Comparison of ENCODE assay signal across 1 cellular context in genomic region chr16:27867122-27868110, GRCh38.
TF ChIP-seq lines count a peak whose summit lies in the region.

No MANE protein-coding gene starts in this region.

TF ChIP-seq in HepG2, 621 proteins besides CTCF, POLR2A, EP300 and RAD21 (continued from another document and continues in another):
- 0 out of 2 replicates have a peak, but pooled peaks have one; percentile 34 for TF ChIP-seq SNAPC4 (CRISPR knock-in tag; IDR thresholded peaks at IDR 0.05)
- 0 out of 2 replicates have a peak, but pooled peaks have one; percentile 19 for TF ChIP-seq ZNF350 (CRISPR knock-in tag; IDR thresholded peaks at IDR 0.05; ENCODE audit: borderline replicate concordance, low read depth)
- TF ChIP-seq ZNF547 (CRISPR knock-in tag; IDR thresholded peaks at IDR 0.05) = no peak
- TF ChIP-seq ZNF232 (CRISPR knock-in tag; IDR thresholded peaks at IDR 0.05; ENCODE audit: borderline replicate concordance) = no peak
- TF ChIP-seq ZNF430 (CRISPR knock-in tag; IDR thresholded peaks at IDR 0.05) = no peak
- no peak for TF ChIP-seq ZNF207 (IDR thresholded peaks at IDR 0.05; ENCODE audit: borderline replicate concordance)
- no peak for TF ChIP-seq CCDC6 (CRISPR knock-in tag; IDR thresholded peaks at IDR 0.05)
- no peak for TF ChIP-seq ZNF576 (CRISPR knock-in tag; IDR thresholded peaks at IDR 0.05)
- TF ChIP-seq HMGXB4 (CRISPR knock-in tag; IDR thresholded peaks at IDR 0.05; ENCODE audit: borderline replicate concordance in 1 of 2, low read depth in 1 of 2) = peak in 1 of 2 experiments; percentile 64; a peak in 1 of 4 replicates
- 0 out of 2 replicates have a peak, but pooled peaks have one; percentile 22 for TF ChIP-seq KAT8 (CRISPR knock-in tag; IDR thresholded peaks at IDR 0.05)
- peak; percentile 97 for TF ChIP-seq ZNF121 (CRISPR knock-in tag; IDR thresholded peaks at IDR 0.05)
- TF ChIP-seq ZNF558 (CRISPR knock-in tag; IDR thresholded peaks at IDR 0.05; ENCODE audit: borderline replicate concordance) = no peak
- TF ChIP-seq BRF2 (CRISPR knock-in tag; IDR thresholded peaks at IDR 0.05) = no peak
- peak; percentile 67 for TF ChIP-seq KLF12 (CRISPR knock-in tag; IDR thresholded peaks at IDR 0.05; ENCODE audit: borderline replicate concordance)
- TF ChIP-seq ARNTL (CRISPR knock-in tag; IDR thresholded peaks at IDR 0.05) = no peak
- no peak for TF ChIP-seq NONO (IDR thresholded peaks at IDR 0.05)
- TF ChIP-seq NONO (CRISPR knock-in tag; conservative IDR thresholded peaks at IDR 0.05) = no peak
- no peak for TF ChIP-seq TEAD2 (CRISPR knock-in tag; IDR thresholded peaks at IDR 0.05)
- TF ChIP-seq HNRNPL (IDR thresholded peaks at IDR 0.05; ENCODE audit: low read depth, low read length) = no peak
- no peak for TF ChIP-seq ZNF580 (CRISPR knock-in tag; IDR thresholded peaks at IDR 0.05; ENCODE audit: borderline replicate concordance, low read depth)
- TF ChIP-seq NCOA2 (CRISPR knock-in tag; IDR thresholded peaks at IDR 0.05) = no peak
- no peak for TF ChIP-seq HDAC2 (CRISPR knock-in tag; IDR thresholded peaks at IDR 0.05)
- no peak for TF ChIP-seq ESRRA (CRISPR knock-in tag; IDR thresholded peaks at IDR 0.05; ENCODE audit: low read depth)
- TF ChIP-seq SIX1 (CRISPR knock-in tag; IDR thresholded peaks at IDR 0.05; ENCODE audit: borderline replicate concordance) = no peak
- TF ChIP-seq NFATC3 (CRISPR knock-in tag; IDR thresholded peaks at IDR 0.05) = no peak
- TF ChIP-seq ZNF292 (CRISPR knock-in tag; IDR thresholded peaks at IDR 0.05; ENCODE audit: borderline replicate concordance, low read depth) = no peak
- no peak for TF ChIP-seq ZNF792 (CRISPR knock-in tag; IDR thresholded peaks at IDR 0.05)
- TF ChIP-seq MIER2 (CRISPR knock-in tag; IDR thresholded peaks at IDR 0.05) = 0 out of 2 replicates have a peak, but pooled peaks have one; percentile 11
- TF ChIP-seq TP53 (CRISPR knock-in tag; conservative IDR thresholded peaks at IDR 0.05) = no peak
- no peak for TF ChIP-seq KMT2A (CRISPR knock-in tag; IDR thresholded peaks at IDR 0.05)
- no peak for TF ChIP-seq CREBL2 (CRISPR knock-in tag; IDR thresholded peaks at IDR 0.05; ENCODE audit: borderline replicate concordance)
- TF ChIP-seq JDP2 (CRISPR knock-in tag; IDR thresholded peaks at IDR 0.05; ENCODE audit: borderline replicate concordance) = no peak
- no peak for TF ChIP-seq ZNF800 (CRISPR knock-in tag; IDR thresholded peaks at IDR 0.05)
- TF ChIP-seq ZSCAN20 (CRISPR knock-in tag; IDR thresholded peaks at IDR 0.05; ENCODE audit: borderline replicate concordance) = no peak
- TF ChIP-seq ZNF557 (CRISPR knock-in tag; IDR thresholded peaks at IDR 0.05) = no peak
- TF ChIP-seq GATA4 (IDR thresholded peaks at IDR 0.05; ENCODE audit: borderline replicate concordance, low read depth) = no peak
- TF ChIP-seq ZNF251 (CRISPR knock-in tag; IDR thresholded peaks at IDR 0.05) = no peak
- TF ChIP-seq HNRNPK (IDR thresholded peaks at IDR 0.05; ENCODE audit: low read depth, low read length, poor library complexity, severe bottlenecking) = no peak
- TF ChIP-seq ZFP91 (CRISPR knock-in tag; IDR thresholded peaks at IDR 0.05; ENCODE audit: borderline replicate concordance) = no peak; the same call in 1 of the 2 replicates
- peak; percentile 88 for TF ChIP-seq CHD2 (IDR thresholded peaks at IDR 0.05; ENCODE audit: low read depth, low read length)
- no peak for TF ChIP-seq ZNF407 (CRISPR knock-in tag; IDR thresholded peaks at IDR 0.05; ENCODE audit: not compliant biosample characterization)
